In genomic region chr2:218755567-218756404, GRCh38 we compare ENCODE assay signal across 1 cellular context.
TF ChIP-seq lines count a peak whose summit lies in the region.

No MANE protein-coding gene starts in this region.

TF ChIP-seq in HepG2, 621 proteins besides CTCF, POLR2A, EP300 and RAD21 (continued from another document and continues in another):
- TF ChIP-seq KIAA2018 (CRISPR knock-in tag; IDR thresholded peaks at IDR 0.05; ENCODE audit: borderline replicate concordance) (0 out of 2 replicates have a peak, but pooled peaks have one; percentile 83), CEBPB (IDR thresholded peaks at IDR 0.05; ENCODE audit: borderline replicate concordance, low read depth, low read length) (peak; percentile 95), SIN3A (IDR thresholded peaks at IDR 0.05; ENCODE audit: borderline replicate concordance, low read depth, low read length) (peak; percentile 81), PHB2 (IDR thresholded peaks at IDR 0.05; ENCODE audit: partially characterized antibody) (no peak), ZNF616 (CRISPR knock-in tag; IDR thresholded peaks at IDR 0.05; ENCODE audit: low read depth) (no peak), MNT (IDR thresholded peaks at IDR 0.05) (no peak; the same call in 1 of the 2 replicates), PRDM4 (CRISPR knock-in tag; IDR thresholded peaks at IDR 0.05; ENCODE audit: borderline replicate concordance) (0 out of 2 replicates have a peak, but pooled peaks have one; percentile 21), ZFX (CRISPR knock-in tag; IDR thresholded peaks at IDR 0.05; ENCODE audit: low read depth) (peak; percentile 80), TRAFD1 (CRISPR knock-in tag; IDR thresholded peaks at IDR 0.05; ENCODE audit: borderline replicate concordance) (no peak), HNRNPLL (IDR thresholded peaks at IDR 0.05; ENCODE audit: low read depth, low read length, poor library complexity, severe bottlenecking) (no peak), PREB (CRISPR knock-in tag; IDR thresholded peaks at IDR 0.05) (no peak), ATF6 (CRISPR knock-in tag; conservative IDR thresholded peaks at IDR 0.05) (no peak), FOXJ3 (CRISPR knock-in tag; IDR thresholded peaks at IDR 0.05; ENCODE audit: borderline replicate concordance) (peak; percentile 99), ZZZ3 (CRISPR knock-in tag; IDR thresholded peaks at IDR 0.05; ENCODE audit: borderline replicate concordance) (0 out of 2 replicates have a peak, but pooled peaks have one; percentile 26), ZNF317 (CRISPR knock-in tag; IDR thresholded peaks at IDR 0.05) (peak; percentile 57), ZFP90 (CRISPR knock-in tag; IDR thresholded peaks at IDR 0.05; ENCODE audit: borderline replicate concordance) (peak; percentile 93), ETS1 (CRISPR knock-in tag; IDR thresholded peaks at IDR 0.05) (no peak), YY1 (IDR thresholded peaks at IDR 0.05; ENCODE audit: insufficient read depth, insufficient replicate concordance, low read depth, low read length) (peak; percentile 83), ZNF704 (CRISPR knock-in tag; IDR thresholded peaks at IDR 0.05; ENCODE audit: borderline replicate concordance) (0 out of 2 replicates have a peak, but pooled peaks have one; percentile 78), MXD4 (CRISPR knock-in tag; IDR thresholded peaks at IDR 0.05) (peak; percentile 66; the same call in 1 of the 2 replicates), CENPBD1 (CRISPR knock-in tag; IDR thresholded peaks at IDR 0.05; ENCODE audit: borderline replicate concordance, low read depth) (no peak), SP4 (CRISPR knock-in tag; IDR thresholded peaks at IDR 0.05) (peak; percentile 87), SNAI1 (CRISPR knock-in tag; IDR thresholded peaks at IDR 0.05; ENCODE audit: borderline replicate concordance) (no peak), ZNF460 (CRISPR knock-in tag; IDR thresholded peaks at IDR 0.05; ENCODE audit: borderline replicate concordance) (peak; percentile 65; the same call in 1 of the 2 replicates), ZHX1 (CRISPR knock-in tag; IDR thresholded peaks at IDR 0.05; ENCODE audit: low read depth) (peak; percentile 9; the same call in 1 of the 2 replicates), RFX3 (CRISPR knock-in tag; IDR thresholded peaks at IDR 0.05) (peak; percentile 27; the same call in 1 of the 2 replicates), NR2F2 (IDR thresholded peaks at IDR 0.05; ENCODE audit: borderline replicate concordance, low read depth) (peak; percentile 99), ELF3 (CRISPR knock-in tag; IDR thresholded peaks at IDR 0.05) (peak; percentile 79; the same call in 1 of the 2 replicates), TCF12 (IDR thresholded peaks at IDR 0.05) (no peak), TCF12 (CRISPR knock-in tag; IDR thresholded peaks at IDR 0.05) (peak; percentile 91), ZNF282 (IDR thresholded peaks at IDR 0.05; ENCODE audit: partially characterized antibody) (no peak)
